20 cellular contexts compared by ENCODE assay signal in genomic region chr11:120601566-120601965, GRCh38.
DNase-seq lines count a peak whose midpoint lies in the region; TF ChIP-seq lines count a peak whose summit lies in the region.
"Had no signal": no experiment of that assay in that cellular context is flagged by ENCODE, and none has a peak within 500 bp of the region (broad histone marks: within the 10 kb centered on the region; RNA-seq: fewer than 3 reads in every experiment).

No MANE protein-coding gene starts in this region.

- no peak for TF ChIP-seq POLR2A in prostate gland (IDR thresholded peaks at IDR 0.05)

- H3K27me3 ChIP-seq in fibroblast of lung (ENCODE audit: control insufficient read depth, insufficient read depth, low read length) (peaks cover 3% of the 10 kb centered on the region), prostate gland (replicated peaks; ENCODE audit: insufficient read depth) (peaks cover 3% of the 10 kb centered on the region)
- H3K27me3 ChIP-seq: adrenal gland had no signal

- H3K36me3 ChIP-seq in fibroblast of lung (ENCODE audit: control insufficient read depth, insufficient read depth, low read length) (no peaks in the 10 kb centered on the region), prostate gland (no peaks in the 10 kb centered on the region)
- H3K36me3 ChIP-seq: adrenal gland, esophagus muscularis mucosa, left ventricle myocardium inferior, transverse colon had no signal

- H3K4me3 ChIP-seq in fibroblast of lung (replicated peaks in 1 of 4; ENCODE audit: control extremely low read depth in 1 of 4, insufficient read depth in 1 of 4, low read depth in 3 of 4, low read length in 4 of 4) (no peak overlapping the region), prostate gland (no peak overlapping the region)
- H3K4me3 ChIP-seq: adrenal gland, esophagus muscularis mucosa, left ventricle myocardium inferior, transverse colon had no signal

- no peak overlapping the region for H3K9ac ChIP-seq in fibroblast of lung (ENCODE audit: insufficient read depth, low read length)

- DNase-seq in DMS79 treated with DMSO at 0.1 percent for 48 hours (lab: John Stamatoyannopoulos, UW) = peak; percentile 45
- DNase-seq in NCI-H1105 treated with DMSO at 0.1 percent for 48 hours (lab: John Stamatoyannopoulos, UW) = peak; percentile 53
- DNase-seq in fibroblast of lung (ENCODE audit: low read depth in 2 of 2) = peak; percentile 57 to 78
- DNase-seq in renal cortical epithelial cell (ENCODE audit: low read depth) = peak; percentile 71
- no peak for DNase-seq in DMS153 (lab: John Stamatoyannopoulos, UW)
- no peak for DNase-seq in NCI-H187 (lab: John Stamatoyannopoulos, UW)
- DNase-seq in activated effector memory CD4-positive, alpha-beta T cell treated with Interleukin-2 at 50 U/mL for 16 hours = no peak
- no peak for DNase-seq in prostate gland (ENCODE audit: low spot score)
- DNase-seq: activated CD4-positive, alpha-beta T cell treated with anti-CD3 and anti-CD28 coated beads, Interleukin-2, amount 50 U/mL, for 48 hours; activated T-cell treated with anti-CD3 and anti-CD28 coated beads, Interleukin-2, amount 50 U/mL, for 72 hours; H9; left ventricle myocardium inferior; naive thymus-derived CD4-positive, alpha-beta T cell; NCI-H1092 treated with DMSO at 0.1 percent for 48 hours; NCI-H345; right cardiac atrium; stimulated activated CD4-positive, alpha-beta T cell treated with anti-CD3 and anti-CD28 coated beads, Interleukin-4, amount 100 ng/mL, for 24 hours; transverse colon had no signal

- H3K9me3 ChIP-seq in fibroblast of lung (ENCODE audit: control insufficient read depth, insufficient read depth, low read depth, low read length) (no peaks in the 10 kb centered on the region), prostate gland (no peaks in the 10 kb centered on the region)
- H3K9me3 ChIP-seq: adrenal gland, esophagus muscularis mucosa, left ventricle myocardium inferior, transverse colon had no signal

- intact Hi-C loops in prostate gland (cut with DNase I) = no loop called here

- H3K27ac ChIP-seq in fibroblast of lung (ENCODE audit: insufficient read depth, low read length) (no peak overlapping the region), prostate gland (no peak overlapping the region)
- H3K27ac ChIP-seq: adrenal gland, esophagus muscularis mucosa, left ventricle myocardium inferior, transverse colon had no signal

- H3K4me1 ChIP-seq in fibroblast of lung (ENCODE audit: control insufficient read depth, extremely low read depth, insufficient read depth, low read length) (no peaks in the 10 kb centered on the region), prostate gland (replicated peaks) (no peaks in the 10 kb centered on the region)
- H3K4me1 ChIP-seq: esophagus muscularis mucosa, left ventricle myocardium inferior had no signal

- H3K79me2 ChIP-seq in fibroblast of lung (ENCODE audit: control insufficient read depth, insufficient read depth, low read length) = no peaks in the 10 kb centered on the region

- H4K20me1 ChIP-seq in fibroblast of lung (ENCODE audit: control insufficient read depth, extremely low read depth, insufficient read depth, low read length) = no peaks in the 10 kb centered on the region

- TF ChIP-seq CTCF in fibroblast of lung (conservative IDR thresholded peaks at IDR 0.05 in 1 of 2, IDR thresholded peaks at IDR 0.05 in 1 of 2; ENCODE audit: low read depth in 1 of 2, low read length in 2 of 2) = no peak
- no peak for TF ChIP-seq CTCF in prostate gland (IDR thresholded peaks at IDR 0.05)

- no peak overlapping the region for H3K4me2 ChIP-seq in fibroblast of lung (ENCODE audit: extremely low read depth, insufficient read depth, low read length)

- WGBS in prostate gland = 47% methylated on average over 2 of the region's 2 CpGs

- H2AFZ ChIP-seq in fibroblast of lung (ENCODE audit: low read length) = no peak overlapping the region

Comparison
In these comparisons a context has a peak if more than half of its experiments do, and no peak if none do; other contexts are left out.
1. DNase-seq: peak in DMS79 treated with DMSO at 0.1 percent for 48 hours (single experiment), NCI-H1105 treated with DMSO at 0.1 percent for 48 hours (single experiment), fibroblast of lung (2 of 2) and renal cortical epithelial cell (single experiment); none in DMS153 (single experiment), NCI-H187 (0 of 2), activated effector memory CD4-positive, alpha-beta T cell treated with Interleukin-2 at 50 U/mL for 16 hours (single experiment) and prostate gland (single experiment).